28 cellular contexts compared by ENCODE assay signal in genomic region chr1:20010016-20010415, GRCh38. TPM values are rescaled to one million over a fixed set of nuclear protein-coding genes. Genes with fewer than 3 reads are reported as not detected.
A peak's percentile ranks its signal among the peaks of the same experiment; 100 is the strongest.
DNase-seq lines count a peak whose midpoint lies in the region; ATAC-seq and TF ChIP-seq lines count a peak whose summit lies in the region.
"Had no signal": no experiment of that assay in that cellular context is flagged by ENCODE, and none has a peak within 500 bp of the region (broad histone marks: within the 10 kb centered on the region; RNA-seq: fewer than 3 reads in every experiment).

No MANE protein-coding gene starts in this region.

- intact Hi-C loops in left colon (cut with DNase I, micrococcal nuclease) = no loop called here

- peaks cover 28% of the 10 kb centered on the region for H3K27me3 Mint-ChIP-seq in activated CD4-positive, alpha-beta T cell treated with anti-CD3 and anti-CD28 coated beads, Interleukin-2, amount 10 ng/mL, durations not matched to agents 7 days and 5 days

- H2AFZ ChIP-seq in neuronal stem cell (ENCODE audit: low read length) = no peak overlapping the region

- no peak overlapping the region for H2BK120ac ChIP-seq in neuronal stem cell (ENCODE audit: low read depth, low read length)

- no peak overlapping the region for H3K4me3 ChIP-seq in neuronal stem cell (ENCODE audit: low read length in 2 of 2)
- H3K4me3 ChIP-seq: BLaER1, GM12878 had no signal

- H3K4ac ChIP-seq in neuronal stem cell (ENCODE audit: low read length) = no peak overlapping the region

- H3K14ac ChIP-seq in neuronal stem cell (ENCODE audit: low read length) = no peak overlapping the region

- H2AK5ac ChIP-seq in neuronal stem cell (ENCODE audit: low read depth, low read length) = no peak overlapping the region

- no peaks in the 10 kb centered on the region for H3K4me1 Mint-ChIP-seq in activated CD4-positive, alpha-beta T cell treated with anti-CD3 and anti-CD28 coated beads, Interleukin-2, amount 10 ng/mL, durations not matched to agents 7 days and 5 days
- H3K4me1 Mint-ChIP-seq: CD14-positive monocyte; CD4-positive, alpha-beta memory T cell; CD4-positive, CD25-positive, alpha-beta regulatory T cell; CD8-positive, alpha-beta memory T cell had no signal

- H2BK5ac ChIP-seq in neuronal stem cell (ENCODE audit: low read length) = no peak overlapping the region

- no peak overlapping the region for H3K27ac Mint-ChIP-seq in activated CD4-positive, alpha-beta T cell treated with anti-CD3 and anti-CD28 coated beads, Interleukin-2, amount 10 ng/mL, durations not matched to agents 7 days and 5 days
- H3K27ac Mint-ChIP-seq: CD14-positive monocyte; CD4-positive, alpha-beta memory T cell; CD4-positive, CD25-positive, alpha-beta regulatory T cell; CD8-positive, alpha-beta memory T cell had no signal

- no peaks in the 10 kb centered on the region for H3K36me3 Mint-ChIP-seq in activated CD4-positive, alpha-beta T cell treated with anti-CD3 and anti-CD28 coated beads, Interleukin-2, amount 10 ng/mL, durations not matched to agents 7 days and 5 days (ENCODE audit: low read depth)
- H3K36me3 Mint-ChIP-seq: CD14-positive monocyte; CD4-positive, alpha-beta memory T cell; CD4-positive, CD25-positive, alpha-beta regulatory T cell had no signal

- H2BK15ac ChIP-seq in neuronal stem cell (ENCODE audit: low read length) = no peak overlapping the region

- H3K4me2 ChIP-seq in neuronal stem cell (ENCODE audit: insufficient read depth, low read length, poor library complexity, severe bottlenecking) = no peak overlapping the region
- H3K4me2 ChIP-seq: BLaER1 had no signal

- peak; percentile 87 for ATAC-seq in left colon
- ATAC-seq: GM12878 had no signal

- CTCF ChIA-PET in activated CD4-positive, alpha-beta T cell treated with anti-CD3 and anti-CD28 coated beads, Interleukin-2, amount 10 ng/mL, durations not matched to agents 7 days and 5 days (lab: Charles Lee) = no interaction called here

- TF ChIP-seq CTCF in VCaP (conservative IDR thresholded peaks at IDR 0.05) = no peak

- POLR2A ChIA-PET in activated CD4-positive, alpha-beta T cell treated with anti-CD3 and anti-CD28 coated beads, Interleukin-2, amount 10 ng/mL, durations not matched to agents 7 days and 5 days (lab: Charles Lee) = no interaction called here

- H4K91ac ChIP-seq in neuronal stem cell (ENCODE audit: low read depth, low read length, poor library complexity) = no peak overlapping the region

- H3K4me3 Mint-ChIP-seq in activated CD4-positive, alpha-beta T cell treated with anti-CD3 and anti-CD28 coated beads, Interleukin-2, amount 10 ng/mL, durations not matched to agents 7 days and 5 days = no peak overlapping the region
- H3K4me3 Mint-ChIP-seq: CD14-positive monocyte; CD4-positive, alpha-beta memory T cell; CD4-positive, CD25-positive, alpha-beta regulatory T cell; CD8-positive, alpha-beta memory T cell had no signal

- peaks cover 0 to 5% of the 10 kb centered on the region in 2 donors for H3K9me3 ChIP-seq in neuronal stem cell (replicated peaks in 1 of 2; ENCODE audit: control insufficient read depth in 2 of 2, insufficient read depth in 1 of 2, low read depth in 1 of 2, low read length in 2 of 2)
- H3K9me3 ChIP-seq: BE2C had no signal

- no peak overlapping the region for H3K18ac ChIP-seq in neuronal stem cell (ENCODE audit: low read length)

- no peak overlapping the region for H3K23ac ChIP-seq in neuronal stem cell (ENCODE audit: low read depth, low read length, poor library complexity)

- H3K27ac ChIP-seq in VCaP (peak overlapping the region; percentile 45), neuronal stem cell (replicated peaks; ENCODE audit: low read length) (no peak overlapping the region)
- H3K27ac ChIP-seq: BLaER1 had no signal

- no peak overlapping the region for H4K8ac ChIP-seq in neuronal stem cell (ENCODE audit: low read depth, low read length)

- H3K9me3 Mint-ChIP-seq in activated CD4-positive, alpha-beta T cell treated with anti-CD3 and anti-CD28 coated beads, Interleukin-2, amount 10 ng/mL, durations not matched to agents 7 days and 5 days = peaks cover 8% of the 10 kb centered on the region

- no peaks in the 10 kb centered on the region for H3K36me3 ChIP-seq in neuronal stem cell (replicated peaks in 1 of 2; ENCODE audit: control insufficient read depth in 2 of 2, insufficient read depth in 2 of 2, low read length in 2 of 2)
- H3K36me3 ChIP-seq: BE2C, BLaER1 had no signal

- peak overlapping the region; percentile 39 for H3K9ac ChIP-seq in neuronal stem cell (ENCODE audit: low read depth, low read length, poor library complexity)
- H3K9ac ChIP-seq: BLaER1 had no signal

- no peaks in the 10 kb centered on the region for H3K79me1 ChIP-seq in neuronal stem cell (ENCODE audit: low read depth, low read length)

- WGBS in neuronal stem cell (ENCODE audit: extremely low coverage in 2 of 2, insufficient read length in 2 of 2, insufficient replicate concordance in 1 of 2), 2 donors = no CpG with 5 or more reads among the region's 1 CpG

- H2BK12ac ChIP-seq in neuronal stem cell (ENCODE audit: low read length) = no peak overlapping the region

- H3K4me1 ChIP-seq in neuronal stem cell (ENCODE audit: control insufficient read depth in 2 of 2, insufficient read depth in 1 of 2, low read depth in 1 of 2, low read length in 2 of 2) = no peaks in the 10 kb centered on the region
- H3K4me1 ChIP-seq: BE2C, BLaER1 had no signal

- DNase-seq in left colon (no peak), neuronal stem cell (ENCODE audit: low spot score) (no peak), GM19238 (ENCODE audit: insufficient read length, low spot score) (no peak), midbrain (lab: John Stamatoyannopoulos, UW) (no peak)
- no peak for DNase-seq in activated CD4-positive, alpha-beta T cell treated with anti-CD3 and anti-CD28 coated beads, Interleukin-2, amount 10 ng/mL, durations not matched to agents 7 days and 5 days
- DNase-seq: 8988T; ACHN; BE2C; C1 segment of cervical spinal cord; CD4-positive, alpha-beta memory T cell; CD4-positive, CD25-positive, alpha-beta regulatory T cell; CD8-positive, alpha-beta memory T cell; COR-L47; DMS 273 treated with DMSO at 0.1 percent for 48 hours; DMS153; DMS53; DMS79; DND-41; EL; GDM1 had no signal

- no peaks in the 10 kb centered on the region for H3K27me3 ChIP-seq in neuronal stem cell (ENCODE audit: control insufficient read depth in 3 of 3, insufficient read depth in 3 of 3, low read depth in 1 of 3, low read length in 3 of 3)
- H3K27me3 ChIP-seq: BE2C, BLaER1 had no signal

RNA-seq across cellular contexts. Expression of gene PLA2G2A, which starts 30.6 kb away (rescaled TPM):
- total RNA-seq in left colon = 100 to 1,000 TPM in 1 of 2 donors, 10 to 100 TPM in 1; 83.9 to 795 TPM
- not detected for polyA plus RNA-seq in neuronal stem cell (2013, experiment 1 of 2)
- polyA plus RNA-seq in neuronal stem cell (2013, experiment 2 of 2) = not detected
- not detected for total RNA-seq in activated CD4-positive, alpha-beta T cell treated with anti-CD3 and anti-CD28 coated beads, Interleukin-2, amount 10 ng/mL, durations not matched to agents 7 days and 5 days
- total RNA-seq: A673; CD4-positive, alpha-beta memory T cell; CD4-positive, CD25-positive, alpha-beta regulatory T cell; CD8-positive, alpha-beta memory T cell; Daoy; G401 had no signal
- polyA plus RNA-seq: AG04450; CD14-positive monocyte; CD4-positive, alpha-beta memory T cell; CD4-positive, CD25-positive, alpha-beta regulatory T cell; CD8-positive, alpha-beta memory T cell; GM12878 had no signal

RNA-seq across cellular contexts. Expression of gene PLA2G5, which starts 60.0 kb away (rescaled TPM):
- total RNA-seq in left colon = 1 to 10 TPM in 1 of 2 donors, under 1 TPM in 1; 0.58 to 1.8 TPM
- polyA plus RNA-seq in neuronal stem cell (2013, experiment 1 of 2) = not detected
- polyA plus RNA-seq in neuronal stem cell (2013, experiment 2 of 2) = not detected
- not detected for total RNA-seq in activated CD4-positive, alpha-beta T cell treated with anti-CD3 and anti-CD28 coated beads, Interleukin-2, amount 10 ng/mL, durations not matched to agents 7 days and 5 days
- total RNA-seq: A673; CD4-positive, alpha-beta memory T cell; CD4-positive, CD25-positive, alpha-beta regulatory T cell; CD8-positive, alpha-beta memory T cell; Daoy; G401 had no signal
- polyA plus RNA-seq: AG04450; CD14-positive monocyte; CD4-positive, alpha-beta memory T cell; CD4-positive, CD25-positive, alpha-beta regulatory T cell; CD8-positive, alpha-beta memory T cell had no signal

Comparison
In these comparisons a context has a peak if more than half of its experiments do, and no peak if none do; other contexts are left out.
1. RNA of gene PLA2G2A, which starts 30.6 kb away (total RNA-seq): 83.9 to 795 TPM in left colon; not detected in activated CD4-positive, alpha-beta T cell treated with anti-CD3 and anti-CD28 coated beads, Interleukin-2, amount 10 ng/mL, durations not matched to agents 7 days and 5 days; every median in the first group is over 10 times any median in the second.